Comparison of ENCODE assay signal across 13 cellular contexts in the genomic region with DNA sequence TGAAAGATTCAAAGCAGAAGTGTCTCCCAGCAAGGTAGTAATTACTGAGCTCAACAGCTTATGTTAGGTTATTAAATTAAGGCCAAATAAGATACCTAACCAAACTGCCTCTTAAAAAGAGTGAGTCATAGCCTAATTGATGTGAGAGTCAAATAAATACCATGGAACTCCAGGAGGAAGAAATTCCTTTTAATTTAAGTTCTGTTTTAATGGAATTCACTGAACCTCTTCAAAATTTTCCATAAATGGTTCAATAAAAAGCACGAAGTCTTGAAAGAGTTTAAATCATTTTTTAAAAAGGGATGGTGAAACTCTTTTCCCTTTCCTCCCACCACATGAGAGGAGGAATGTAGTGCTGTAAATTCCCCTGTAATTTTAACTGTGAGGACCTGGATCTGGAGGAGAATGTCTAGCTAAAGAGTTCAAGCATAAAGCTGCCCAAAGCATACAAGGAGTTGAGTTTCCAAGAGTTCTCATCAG.
A peak's percentile ranks its signal among the peaks of the same experiment; 100 is the strongest.
DNase-seq lines count a peak whose midpoint lies in the region; ATAC-seq, FAIRE-seq and TF ChIP-seq lines count a peak whose summit lies in the region.
"Had no signal": no experiment of that assay in that cellular context is flagged by ENCODE, and none has a peak within 500 bp of the region (broad histone marks: within the 10 kb centered on the region; RNA-seq: fewer than 3 reads in every experiment).

No MANE protein-coding gene starts in this region.

- no peaks in the 10 kb centered on the region for H3K79me2 ChIP-seq in keratinocyte (ENCODE audit: control insufficient read depth, insufficient read depth, low read length)

- H3K4me1 ChIP-seq in keratinocyte (ENCODE audit: control insufficient read depth, extremely low read depth, insufficient read depth, low read length) (peaks cover 14% of the 10 kb centered on the region), prostate gland (replicated peaks) (no peaks in the 10 kb centered on the region)

- no peak overlapping the region for H3K4me2 ChIP-seq in keratinocyte (ENCODE audit: control insufficient read depth, extremely low read depth, insufficient read depth, low read depth, low read length)

- DNase-seq in A172 (ENCODE audit: low spot score) (peak; percentile 76), H54 (ENCODE audit: insufficient read length, low spot score) (no peak), SK-N-DZ (ENCODE audit: low spot score) (peak; percentile 10), keratinocyte (ENCODE audit: low read depth, low spot score) (no peak), 8988T (no peak), prostate gland (ENCODE audit: low spot score) (no peak)
- DNase-seq: activated T-cell treated with anti-CD3 and anti-CD28 coated beads, Interleukin-2, amount 50 U/mL, for 48 hours; KG1; stimulated activated CD4-positive, alpha-beta T cell treated with anti-CD3 and anti-CD28 coated beads, Interleukin-15, amount 100 ng/mL, for 24 hours had no signal

- H3K27ac ChIP-seq in keratinocyte (ENCODE audit: control insufficient read depth, insufficient read depth, low read length), result no peak overlapping the region
- no peak overlapping the region for H3K27ac ChIP-seq in prostate gland

- no peaks in the 10 kb centered on the region for H3K36me3 ChIP-seq in keratinocyte (ENCODE audit: control insufficient read depth in 2 of 2, extremely low read depth in 1 of 2, insufficient read depth in 2 of 2, low read length in 2 of 2)
- H3K36me3 ChIP-seq in prostate gland, result no peaks in the 10 kb centered on the region

- H3K9me3 ChIP-seq in keratinocyte (ENCODE audit: control insufficient read depth, low read depth, low read length), result no peaks in the 10 kb centered on the region
- no peaks in the 10 kb centered on the region for H3K9me3 ChIP-seq in prostate gland

- no peaks in the 10 kb centered on the region for H4K20me1 ChIP-seq in keratinocyte (ENCODE audit: control insufficient read depth, extremely low read depth, insufficient read depth, low read length)

- ATAC-seq in GM18517 (IDR thresholded peaks at IDR 0.05; ENCODE audit: unreplicated experiment) (no peak), HG03378 (IDR thresholded peaks at IDR 0.05; ENCODE audit: unreplicated experiment) (no peak)
- ATAC-seq: stimulated activated memory B cell treated with anti-CD40 and anti-IgM and Interleukin-4, amounts not matched to agents 10 μg/mL and 1 μg/mL and 100 μg/mL, for 72 hours had no signal

- dilution Hi-C loops in keratinocyte (cut with MboI; ENCODE audit: extremely low pct_ligation_motif_present, low sequenced_read_pairs), result no loop called here

- intact Hi-C loops in prostate gland (cut with DNase I), result no loop called here

- H3K9me1 ChIP-seq in keratinocyte (ENCODE audit: control insufficient read depth, extremely low read depth, insufficient read depth, low read length), result no peaks in the 10 kb centered on the region

- no peaks in the 10 kb centered on the region for H3K27me3 ChIP-seq in keratinocyte (ENCODE audit: control insufficient read depth, extremely low read depth, insufficient read depth, low read length)
- no peaks in the 10 kb centered on the region for H3K27me3 ChIP-seq in prostate gland (replicated peaks; ENCODE audit: insufficient read depth)

- peak overlapping the region; percentile 46 for H2AFZ ChIP-seq in keratinocyte (ENCODE audit: control insufficient read depth, low read length)

- H3K9ac ChIP-seq in keratinocyte (ENCODE audit: control insufficient read depth, extremely low read depth, insufficient read depth, low read length), result no peak overlapping the region

- WGBS in prostate gland, result 7% methylated on average over 1 of the region's 1 CpG

- TF ChIP-seq POLR2A in H54 (IDR thresholded peaks at IDR 0.05; ENCODE audit: low read depth, low read length) (no peak), prostate gland (IDR thresholded peaks at IDR 0.05) (no peak)

- TF ChIP-seq CTCF in keratinocyte (optimal IDR thresholded peaks at IDR 0.05 in 1 of 3, IDR thresholded peaks at IDR 0.05 in 1 of 3, conservative IDR thresholded peaks at IDR 0.05 in 1 of 3; ENCODE audit: extremely low read depth in 1 of 3, insufficient read depth in 2 of 3, low read length in 3 of 3) (no peak), prostate gland (IDR thresholded peaks at IDR 0.05) (no peak)

- FAIRE-seq in H54 (lab: Jason Lieb, UNC), result peak; percentile 82
- no peak for FAIRE-seq in keratinocyte (lab: Jason Lieb, UNC)
- FAIRE-seq: colon had no signal

- no peak overlapping the region for H3K4me3 ChIP-seq in keratinocyte (ENCODE audit: control insufficient read depth in 2 of 3, extremely low read depth in 1 of 3, insufficient read depth in 2 of 3, low read depth in 1 of 3, low read length in 3 of 3)
- no peak overlapping the region for H3K4me3 ChIP-seq in prostate gland

Comparison
In these comparisons a context has a peak if more than half of its experiments do, and no peak if none do; other contexts are left out.
1. DNase-seq: peak in A172 (single experiment) and SK-N-DZ (single experiment); none in H54 (single experiment), keratinocyte (single experiment), 8988T (single experiment) and prostate gland (single experiment).